Comparison of ENCODE assay signal across 8 cellular contexts in the genomic region with DNA sequence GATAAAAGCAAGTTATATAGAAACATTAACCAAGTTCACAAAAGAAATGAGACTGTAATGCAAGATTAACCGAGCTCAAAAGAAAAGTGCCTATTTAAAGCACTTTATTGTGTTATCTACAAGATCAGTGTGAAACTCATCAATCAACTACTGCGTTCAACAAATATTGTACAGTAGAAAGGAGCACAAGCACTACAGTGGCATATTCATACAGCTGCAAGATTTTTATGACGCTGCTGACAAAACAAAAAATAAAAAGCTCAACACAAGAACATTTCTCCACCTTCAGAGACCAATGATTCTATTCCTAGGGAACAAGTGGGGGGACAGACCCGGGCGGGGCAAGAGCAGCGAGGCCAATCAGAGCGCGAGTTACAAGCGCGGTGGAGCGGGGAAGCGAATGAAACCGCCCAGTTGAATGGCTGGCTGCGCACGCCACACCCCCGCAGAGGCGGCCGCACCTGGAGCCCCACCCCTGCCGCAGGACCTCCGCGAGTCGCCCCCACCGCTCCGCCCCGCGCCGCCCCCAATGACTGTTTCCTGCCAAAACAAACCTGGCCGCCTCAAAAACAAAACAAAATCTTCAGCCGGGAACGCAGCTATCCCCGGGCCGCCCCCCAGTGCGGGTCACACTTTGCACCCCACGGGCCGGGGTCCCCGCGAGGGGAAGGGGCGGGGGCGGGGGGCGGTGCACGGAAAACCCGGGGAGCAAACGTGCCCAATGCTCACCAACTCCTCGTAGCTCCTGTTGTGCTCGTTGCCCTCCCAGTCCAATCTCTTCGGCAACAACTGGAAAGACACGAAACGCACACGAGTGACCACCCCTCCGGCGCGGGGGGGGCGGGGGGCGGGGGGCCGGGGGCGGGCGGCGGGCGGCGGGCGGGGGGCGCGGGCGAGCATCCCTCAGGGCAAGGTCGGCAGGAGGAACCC. TPM values are rescaled to one million over a fixed set of nuclear protein-coding genes. Genes with fewer than 3 reads are reported as not detected.
DNase-seq lines count a peak whose midpoint lies in the region; ATAC-seq and TF ChIP-seq lines count a peak whose summit lies in the region.

No MANE protein-coding gene starts in this region.

- no peak overlapping the region for H2AFZ ChIP-seq in smooth muscle cell (ENCODE audit: low read depth)

- no peaks in the 10 kb centered on the region for H3K9me3 ChIP-seq in smooth muscle cell (replicated peaks; ENCODE audit: low read depth)

- H3K27ac ChIP-seq in caudate nucleus (ENCODE audit: low read depth, low read length), result peak overlapping the region; percentile 95
- peak overlapping the region; percentile 70 for H3K27ac ChIP-seq in smooth muscle cell (ENCODE audit: low read depth)

- ATAC-seq in GM19025 (IDR thresholded peaks at IDR 0.05; ENCODE audit: low read depth, unreplicated experiment) (peak; percentile 78), HG03342 (IDR thresholded peaks at IDR 0.05; ENCODE audit: unreplicated experiment) (peak; percentile 74)

- H3K79me2 ChIP-seq in smooth muscle cell (ENCODE audit: low read depth), result peaks cover 46% of the 10 kb centered on the region

- H4K20me1 ChIP-seq in smooth muscle cell (ENCODE audit: low read depth), result peaks cover 46% of the 10 kb centered on the region

- H3K4me3 ChIP-seq in AG09309 (ENCODE audit: control insufficient read depth, low read depth, low read length) (peak overlapping the region; percentile 69), smooth muscle cell (peak overlapping the region; percentile 93)

- H3K4me2 ChIP-seq in smooth muscle cell, result peak overlapping the region; percentile 99

- H3K27me3 ChIP-seq in smooth muscle cell (ENCODE audit: low read depth), result no peaks in the 10 kb centered on the region

- no peak for TF ChIP-seq CTCF in AG09309 (IDR thresholded peaks at IDR 0.05; ENCODE audit: control insufficient read depth, insufficient read depth, low read depth, low read length, missing control alignments)
- TF ChIP-seq CTCF in smooth muscle cell (IDR thresholded peaks at IDR 0.05; ENCODE audit: borderline replicate concordance, insufficient read depth, poor library complexity, severe bottlenecking), result no peak

- peaks cover 3% of the 10 kb centered on the region for H3F3A ChIP-seq in smooth muscle cell (ENCODE audit: low read depth)

- no peaks in the 10 kb centered on the region for H3K36me3 ChIP-seq in smooth muscle cell (ENCODE audit: low read depth)

- WGBS in smooth muscle cell (ENCODE audit: low lambda C conversion rate), result 4% methylated on average over 39 of the region's 65 CpGs

- H3K9ac ChIP-seq in smooth muscle cell (ENCODE audit: low read depth), result peak overlapping the region; percentile 25

- H3K4me1 ChIP-seq in smooth muscle cell (ENCODE audit: low read depth), result peaks cover 13% of the 10 kb centered on the region

- DNase-seq in AG09309 (ENCODE audit: low read depth) (no peak), NCI-H345 (lab: John Stamatoyannopoulos, UW) (peak; percentile 95), caudate nucleus (lab: John Stamatoyannopoulos, UW) (peak; percentile 50 to 97 (median 93)), inferior parietal cortex (ENCODE audit: extremely low spot score) (peak; percentile 95), smooth muscle cell (lab: John Stamatoyannopoulos, UW; ENCODE audit: unreplicated experiment) (peak; percentile 77)
- DNase-seq in activated CD4-positive, CD25-positive, alpha-beta regulatory T cell (lab: John Stamatoyannopoulos, UW), result peak; percentile 90 to 91 (median 90)

RNA-seq across cellular contexts. Expression of a gene that starts 1.1 kb away (rescaled TPM):
- 51.0 and 61.4 TPM in 2 replicates for total RNA-seq in smooth muscle cell
- 19.0 and 23.5 TPM in 2 replicates for polyA plus RNA-seq in smooth muscle cell

RNA-seq across cellular contexts. Expression of a gene that starts 36.5 kb away (rescaled TPM):
- 385 and 396 TPM in 2 replicates for total RNA-seq in smooth muscle cell
- 404 and 427 TPM in 2 replicates for polyA plus RNA-seq in smooth muscle cell
